Comparison of ENCODE assay signal across 14 cellular contexts in genomic region chr12:116629451-116629850, GRCh38.
"Had no signal": no experiment of that assay in that cellular context is flagged by ENCODE, and none has a peak within 500 bp of the region (broad histone marks: within the 10 kb centered on the region; RNA-seq: fewer than 3 reads in every experiment).

No MANE protein-coding gene starts in this region.

- H3K9me3 ChIP-seq: colonic mucosa, heart left ventricle, right atrium auricular region, tibial artery, upper lobe of left lung, uterus had no signal

- H3K4me1 ChIP-seq: colonic mucosa, foreskin keratinocyte, heart left ventricle, right atrium auricular region, tibial artery, upper lobe of left lung, uterus had no signal

- DNase-seq: colonic mucosa; dermis blood vessel endothelial cell; erythroblast; foreskin keratinocyte; heart left ventricle; naive thymus-derived CD8-positive, alpha-beta T cell; stimulated activated CD4-positive, alpha-beta T cell treated with anti-CD3 and anti-CD28 coated beads, Interleukin-2, amount 100 ng/mL, for 48 hours; stimulated activated naive CD4-positive, alpha-beta T cell treated with Interleukin-2 at 50 U/mL for 16 hours; upper lobe of left lung; uterus had no signal

- H3K36me3 ChIP-seq: colonic mucosa, heart left ventricle, right atrium auricular region, tibial artery, upper lobe of left lung, uterus had no signal

- H3K4me3 ChIP-seq: colonic mucosa, heart left ventricle, right atrium auricular region, smooth muscle cell, tibial artery, upper lobe of left lung, uterus had no signal

- ATAC-seq: foreskin keratinocyte; heart left ventricle; naive thymus-derived CD8-positive, alpha-beta T cell had no signal

- H3K36me3 Mint-ChIP-seq: naive thymus-derived CD8-positive, alpha-beta T cell had no signal

- H3K9me3 Mint-ChIP-seq: naive thymus-derived CD8-positive, alpha-beta T cell; neural crest cell had no signal

- H3K4me3 Mint-ChIP-seq: naive thymus-derived CD8-positive, alpha-beta T cell; neural crest cell had no signal

- H3K27ac Mint-ChIP-seq: naive thymus-derived CD8-positive, alpha-beta T cell had no signal

- H3K27ac ChIP-seq: colonic mucosa, foreskin keratinocyte, heart left ventricle, right atrium auricular region, tibial artery, upper lobe of left lung, uterus had no signal

- H3K27me3 ChIP-seq: colonic mucosa, heart left ventricle, right atrium auricular region, upper lobe of left lung, uterus had no signal

- H3K4me2 ChIP-seq: smooth muscle cell had no signal
